Comparison of ENCODE assay signal across 1 cellular context in the genomic region with DNA sequence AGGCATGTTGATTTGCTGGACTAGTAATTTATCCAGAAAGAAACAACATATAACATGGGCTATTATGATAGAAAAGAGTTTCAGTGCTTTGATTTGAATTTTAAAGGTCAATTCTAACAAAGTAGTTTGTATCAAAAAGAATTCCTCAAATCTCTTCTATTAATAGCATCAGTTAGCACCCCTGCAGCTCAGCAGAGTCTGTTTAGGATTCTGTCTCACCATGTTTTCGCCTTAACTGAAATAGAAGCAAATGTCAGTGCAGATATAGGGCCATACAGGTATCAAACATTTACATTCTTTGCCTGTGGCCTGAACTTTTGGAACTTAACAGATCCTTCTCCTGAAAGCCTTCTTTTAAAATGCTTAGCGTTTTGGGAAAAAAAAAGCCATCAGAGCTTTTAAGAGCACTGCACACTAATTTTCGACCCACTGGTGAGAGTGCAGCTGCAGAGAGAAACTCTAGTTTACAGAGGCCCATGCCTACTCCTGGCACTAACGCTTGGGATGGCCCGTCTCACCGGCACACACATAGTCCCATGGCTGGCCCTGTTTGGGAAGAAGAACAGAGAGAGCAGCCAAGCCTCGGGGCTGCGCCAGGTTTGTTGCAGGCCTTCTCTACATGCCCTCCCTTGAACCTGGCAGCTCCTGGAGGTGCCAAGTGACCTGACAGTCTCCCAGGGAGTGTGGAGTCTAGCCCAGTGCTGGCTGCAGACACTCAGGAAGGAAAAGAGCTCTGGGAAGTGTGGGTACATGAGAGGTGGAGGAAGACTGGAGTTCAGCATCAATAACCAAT.
TF ChIP-seq lines count a peak whose summit lies in the region.

No MANE protein-coding gene starts in this region.

TF ChIP-seq in SK-N-SH treated with all-trans-retinoic acid at 6 μM for 48 hours, 23 proteins besides CTCF, POLR2A, EP300 and RAD21 (continued from another document):
- TF ChIP-seq, protein P1, sequence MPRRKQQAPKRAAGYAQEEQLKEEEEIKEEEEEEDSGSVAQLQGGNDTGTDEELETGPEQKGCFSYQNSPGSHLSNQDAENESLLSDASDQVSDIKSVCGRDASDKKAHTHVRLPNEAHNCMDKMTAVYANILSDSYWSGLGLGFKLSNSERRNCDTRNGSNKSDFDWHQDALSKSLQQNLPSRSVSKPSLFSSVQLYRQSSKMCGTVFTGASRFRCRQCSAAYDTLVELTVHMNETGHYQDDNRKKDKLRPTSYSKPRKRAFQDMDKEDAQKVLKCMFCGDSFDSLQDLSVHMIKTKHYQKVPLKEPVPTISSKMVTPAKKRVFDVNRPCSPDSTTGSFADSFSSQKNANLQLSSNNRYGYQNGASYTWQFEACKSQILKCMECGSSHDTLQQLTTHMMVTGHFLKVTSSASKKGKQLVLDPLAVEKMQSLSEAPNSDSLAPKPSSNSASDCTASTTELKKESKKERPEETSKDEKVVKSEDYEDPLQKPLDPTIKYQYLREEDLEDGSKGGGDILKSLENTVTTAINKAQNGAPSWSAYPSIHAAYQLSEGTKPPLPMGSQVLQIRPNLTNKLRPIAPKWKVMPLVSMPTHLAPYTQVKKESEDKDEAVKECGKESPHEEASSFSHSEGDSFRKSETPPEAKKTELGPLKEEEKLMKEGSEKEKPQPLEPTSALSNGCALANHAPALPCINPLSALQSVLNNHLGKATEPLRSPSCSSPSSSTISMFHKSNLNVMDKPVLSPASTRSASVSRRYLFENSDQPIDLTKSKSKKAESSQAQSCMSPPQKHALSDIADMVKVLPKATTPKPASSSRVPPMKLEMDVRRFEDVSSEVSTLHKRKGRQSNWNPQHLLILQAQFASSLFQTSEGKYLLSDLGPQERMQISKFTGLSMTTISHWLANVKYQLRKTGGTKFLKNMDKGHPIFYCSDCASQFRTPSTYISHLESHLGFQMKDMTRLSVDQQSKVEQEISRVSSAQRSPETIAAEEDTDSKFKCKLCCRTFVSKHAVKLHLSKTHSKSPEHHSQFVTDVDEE (CRISPR knock-in tag; IDR thresholded peaks at IDR 0.05) = no peak
- TF ChIP-seq ZFP30 (CRISPR knock-in tag; IDR thresholded peaks at IDR 0.05) (no peak), SNAI2 (CRISPR knock-in tag; IDR thresholded peaks at IDR 0.05) (no peak), OSR1 (CRISPR knock-in tag; IDR thresholded peaks at IDR 0.05) (no peak), ZC3H10 (CRISPR knock-in tag; IDR thresholded peaks at IDR 0.05) (no peak), PPARA (CRISPR knock-in tag; IDR thresholded peaks at IDR 0.05; ENCODE audit: borderline replicate concordance) (no peak), ARNTL (CRISPR knock-in tag; IDR thresholded peaks at IDR 0.05; ENCODE audit: borderline replicate concordance, low read depth) (no peak)
- TF ChIP-seq, protein P2, sequence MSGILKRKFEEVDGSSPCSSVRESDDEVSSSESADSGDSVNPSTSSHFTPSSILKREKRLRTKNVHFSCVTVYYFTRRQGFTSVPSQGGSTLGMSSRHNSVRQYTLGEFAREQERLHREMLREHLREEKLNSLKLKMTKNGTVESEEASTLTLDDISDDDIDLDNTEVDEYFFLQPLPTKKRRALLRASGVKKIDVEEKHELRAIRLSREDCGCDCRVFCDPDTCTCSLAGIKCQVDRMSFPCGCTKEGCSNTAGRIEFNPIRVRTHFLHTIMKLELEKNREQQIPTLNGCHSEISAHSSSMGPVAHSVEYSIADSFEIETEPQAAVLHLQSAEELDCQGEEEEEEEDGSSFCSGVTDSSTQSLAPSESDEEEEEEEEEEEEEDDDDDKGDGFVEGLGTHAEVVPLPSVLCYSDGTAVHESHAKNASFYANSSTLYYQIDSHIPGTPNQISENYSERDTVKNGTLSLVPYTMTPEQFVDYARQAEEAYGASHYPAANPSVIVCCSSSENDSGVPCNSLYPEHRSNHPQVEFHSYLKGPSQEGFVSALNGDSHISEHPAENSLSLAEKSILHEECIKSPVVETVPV (CRISPR knock-in tag; IDR thresholded peaks at IDR 0.05) = no peak
TF ChIP-seq in SK-N-SH treated with all-trans-retinoic acid at 6 μM for 48 hours: peak in this region for 0.
